In the genomic region with DNA sequence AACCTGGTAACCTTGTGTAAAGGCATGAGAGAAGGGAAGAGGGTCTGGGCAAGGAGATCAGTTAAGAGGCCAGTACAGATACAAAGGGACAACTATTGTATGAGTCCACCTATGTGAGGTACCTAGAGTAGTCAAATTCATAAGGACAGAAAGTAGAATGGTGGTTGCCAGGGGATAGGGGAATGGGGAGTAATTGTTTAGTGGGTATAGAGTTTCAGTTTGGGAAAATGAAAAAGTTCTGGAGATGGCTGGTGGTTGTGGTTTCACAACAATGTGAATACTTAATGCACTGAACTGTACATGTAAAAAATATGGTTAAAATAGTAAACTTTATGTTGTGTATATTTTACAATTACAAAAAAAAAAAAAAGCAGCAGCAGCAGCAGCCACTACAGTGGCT, we compare ENCODE assay signal across 27 cellular contexts.
"Had no signal": no experiment of that assay in that cellular context is flagged by ENCODE, and none has a peak within 500 bp of the region (broad histone marks: within the 10 kb centered on the region; RNA-seq: fewer than 3 reads in every experiment).

No MANE protein-coding gene starts in this region.

- H3K36me3 ChIP-seq: ascending aorta, breast epithelium, cardiac muscle cell, colonic mucosa had no signal

- H3K4me3 ChIP-seq: ascending aorta, breast epithelium, cardiac muscle cell, colonic mucosa, dorsolateral prefrontal cortex had no signal

- H3K9me3 ChIP-seq: ascending aorta, breast epithelium, colonic mucosa had no signal

- H3K4me1 ChIP-seq: breast epithelium, colonic mucosa had no signal

- DNase-seq: activated CD4-positive, alpha-beta memory T cell treated with anti-CD3 and anti-CD28 coated beads for 36 hours; activated CD4-positive, alpha-beta T cell treated with anti-CD3 and anti-CD28 coated beads for 36 hours; activated CD4-positive, alpha-beta T cell treated with anti-CD3 and anti-CD28 coated beads, Interleukin-2, amount 10 ng/mL, durations not matched to agents 24 days and 14 days; activated CD4-positive, CD25-positive, alpha-beta regulatory T cell; activated CD4-positive, CD25-positive, alpha-beta regulatory T cell treated with anti-CD3 and anti-CD28 coated beads, Interleukin-2, amount 50 U/mL, for 72 hours; activated CD8-positive, alpha-beta memory T cell treated with anti-CD3 and anti-CD28 coated beads, Interleukin-2, amount 10 ng/mL, durations not matched to agents 7 days and 5 days; activated CD8-positive, alpha-beta memory T cell treated with anti-CD3 and anti-CD28 coated beads, Interleukin-2, amount 50 U/mL, for 4 hours; activated CD8-positive, alpha-beta T cell treated with anti-CD3 and anti-CD28 coated beads, Interleukin-2, amount 10 ng/mL, durations not matched to agents 7 days and 5 days; activated effector memory CD4-positive, alpha-beta T cell treated with anti-CD3 and anti-CD28 coated beads, Interleukin-2, amount 50 U/mL, for 16 hours; activated naive CD4-positive, alpha-beta T cell treated with anti-CD3 and anti-CD28 coated beads for 36 hours; activated naive CD8-positive, alpha-beta T cell treated with anti-CD3 and anti-CD28 coated beads for 36 hours; activated naive CD8-positive, alpha-beta T cell treated with anti-CD3 and anti-CD28 coated beads, Interleukin-2, amount 50 U/mL, for 24 hours; activated T-cell treated with anti-CD3 and anti-CD28 coated beads, Interleukin-2, amount 50 U/mL, for 1 hour; activated T-cell treated with anti-CD3 and anti-CD28 coated beads, Interleukin-2, amount 50 U/mL, for 48 hours; central memory CD4-positive, alpha-beta T cell; cerebellar nuclear complex; colonic mucosa; dorsolateral prefrontal cortex; effector memory CD4-positive, alpha-beta T cell; endodermal cell; head of caudate nucleus; hippocampal formation; T-helper 2 cell had no signal

- H3K27ac ChIP-seq: ascending aorta, breast epithelium, cardiac muscle cell, colonic mucosa, dorsolateral prefrontal cortex had no signal

- H3K27me3 ChIP-seq: ascending aorta, breast epithelium, cardiac muscle cell, colonic mucosa, dorsolateral prefrontal cortex had no signal

- ATAC-seq: activated CD4-positive, alpha-beta T cell treated with anti-CD3 and anti-CD28 coated beads for 36 hours; activated CD8-positive, alpha-beta memory T cell treated with anti-CD3 and anti-CD28 coated beads, Interleukin-2, amount 10 ng/mL, durations not matched to agents 7 days and 5 days; activated CD8-positive, alpha-beta T cell treated with anti-CD3 and anti-CD28 coated beads, Interleukin-2, amount 10 ng/mL, durations not matched to agents 7 days and 5 days; activated naive CD8-positive, alpha-beta T cell treated with anti-CD3 and anti-CD28 coated beads, Interleukin-2, amount 50 U/mL, for 24 hours; esophagus mucosa had no signal
